Comparison of ENCODE assay signal across 18 cellular contexts in genomic region chr1:18932879-18933278, GRCh38. TPM values are rescaled to one million over a fixed set of nuclear protein-coding genes. Genes with fewer than 3 reads are reported as not detected.
DNase-seq lines count a peak whose midpoint lies in the region; ATAC-seq, FAIRE-seq and TF ChIP-seq lines count a peak whose summit lies in the region.
"Had no signal": no experiment of that assay in that cellular context is flagged by ENCODE, and none has a peak within 500 bp of the region (broad histone marks: within the 10 kb centered on the region; RNA-seq: fewer than 3 reads in every experiment).

No MANE protein-coding gene starts in this region.

- H3K27me3 Mint-ChIP-seq in CD4-positive, CD25-positive, alpha-beta regulatory T cell, result no peaks in the 10 kb centered on the region
- no peaks in the 10 kb centered on the region for H3K27me3 Mint-ChIP-seq in neural crest cell (ENCODE audit: low read depth)
- H3K27me3 Mint-ChIP-seq: activated CD4-positive, alpha-beta T cell treated with anti-CD3 and anti-CD28 coated beads, Interleukin-2, amount 10 ng/mL, durations not matched to agents 7 days and 5 days had no signal

- H3K4me1 Mint-ChIP-seq in CD4-positive, CD25-positive, alpha-beta regulatory T cell, result peaks cover 12 to 92% (median 75%) of the 10 kb centered on the region in 4 donors
- H3K4me1 Mint-ChIP-seq in neural crest cell, result peaks cover 22% of the 10 kb centered on the region

- H3F3A ChIP-seq in PC-3 (ENCODE audit: low read length, unreplicated experiment), result no peaks in the 10 kb centered on the region

- H3K9me3 ChIP-seq in CD4-positive, CD25-positive, alpha-beta regulatory T cell (ENCODE audit: control insufficient read depth in 2 of 2, low read length in 2 of 2), result no peaks in the 10 kb centered on the region
- H3K9me3 ChIP-seq in PC-3 (ENCODE audit: low read length) (no peaks in the 10 kb centered on the region), MG63 (no peaks in the 10 kb centered on the region)
- H3K9me3 ChIP-seq: neutrophil, testis had no signal

- peak overlapping the region in 3 of 4 donors; percentile 54 to 83 (median 56) for H3K4me3 Mint-ChIP-seq in CD4-positive, CD25-positive, alpha-beta regulatory T cell
- no peak overlapping the region for H3K4me3 Mint-ChIP-seq in neural crest cell
- H3K4me3 Mint-ChIP-seq: activated CD4-positive, alpha-beta T cell treated with anti-CD3 and anti-CD28 coated beads, Interleukin-2, amount 10 ng/mL, durations not matched to agents 7 days and 5 days had no signal

- FAIRE-seq in RCC 7860 (lab: Jason Lieb, UNC), result no peak
- FAIRE-seq: astrocyte had no signal

- peak overlapping the region in 2 of 3 donors; percentile 88 to 89 for H3K27ac Mint-ChIP-seq in CD4-positive, CD25-positive, alpha-beta regulatory T cell
- peak overlapping the region; percentile 27 for H3K27ac Mint-ChIP-seq in neural crest cell (ENCODE audit: unreplicated experiment)

- H3K27me3 ChIP-seq in CD4-positive, CD25-positive, alpha-beta regulatory T cell (ENCODE audit: control insufficient read depth, insufficient read depth, low read length), result no peaks in the 10 kb centered on the region
- H3K27me3 ChIP-seq in PC-3 (ENCODE audit: low read length) (no peaks in the 10 kb centered on the region), MG63 (no peaks in the 10 kb centered on the region)
- H3K27me3 ChIP-seq: testis had no signal

- TF ChIP-seq CTCF in PC-3 (conservative IDR thresholded peaks at IDR 0.05; ENCODE audit: low read depth, low read length), result no peak
- no peak for TF ChIP-seq CTCF in neural crest cell (conservative IDR thresholded peaks at IDR 0.05)

- H3K4me1 ChIP-seq in CD4-positive, CD25-positive, alpha-beta regulatory T cell (ENCODE audit: control insufficient read depth, insufficient read depth, low read length, poor library complexity, severe bottlenecking), result peaks cover 93% of the 10 kb centered on the region
- H3K4me1 ChIP-seq in PC-3 (ENCODE audit: insufficient read depth, low read length), result peaks cover 60% of the 10 kb centered on the region
- H3K4me1 ChIP-seq: testis had no signal

- no peak overlapping the region for H3K9ac ChIP-seq in PC-3 (ENCODE audit: low read length)

- peak overlapping the region; percentile 60 for H3K4me2 ChIP-seq in PC-3 (ENCODE audit: low read length)

- H4K20me1 ChIP-seq in PC-3 (ENCODE audit: low read length), result no peaks in the 10 kb centered on the region

- POLR2A ChIA-PET in PC-3 (lab: Charles Lee; ENCODE audit: unreplicated experiment), result no interaction called here

- ATAC-seq in CD4-positive, CD25-positive, alpha-beta regulatory T cell (ENCODE audit: low read depth in 2 of 2), result no peak
- ATAC-seq in PC-3, result no peak

- CTCF ChIA-PET in PC-3 (lab: Charles Lee), result no interaction called here

- DNase-seq in CD4-positive, CD25-positive, alpha-beta regulatory T cell, result no peak
- no peak for DNase-seq in PC-3
- DNase-seq in neural crest cell (ENCODE audit: low read depth, low spot score), result no peak
- no peak for DNase-seq in MG63
- DNase-seq in NCI-H69 (lab: John Stamatoyannopoulos, UW), result no peak
- DNase-seq in islet precursor cell, result no peak
- no peak for DNase-seq in RCC 7860 (ENCODE audit: low spot score)
- DNase-seq: activated CD4-positive, alpha-beta T cell treated with anti-CD3 and anti-CD28 coated beads, Interleukin-2, amount 10 ng/mL, durations not matched to agents 7 days and 5 days; activated naive CD4-positive, alpha-beta T cell treated with Interleukin-2 at 50 U/mL for 16 hours; activated T-cell treated with anti-CD3 and anti-CD28 coated beads for 4 hours; DMS79; NCI-H187; NCI-H446; stimulated activated CD4-positive, alpha-beta T cell treated with anti-CD3 and anti-CD28 coated beads, Interleukin-12 subunit alpha, Interleukin-12 subunit beta, amount 100 ng/mL, for 4 hours; testis had no signal

- H3K4me3 ChIP-seq in CD4-positive, CD25-positive, alpha-beta regulatory T cell (ENCODE audit: low read depth, low read length), result no peak overlapping the region
- H3K4me3 ChIP-seq in PC-3 (ENCODE audit: low read length) (no peak overlapping the region), MG63 (no peak overlapping the region)
- H3K4me3 ChIP-seq: testis had no signal

- no peak overlapping the region for H3K27ac ChIP-seq in CD4-positive, CD25-positive, alpha-beta regulatory T cell (ENCODE audit: insufficient read depth, low read length, poor library complexity, severe bottlenecking)
- H3K27ac ChIP-seq in PC-3 (ENCODE audit: low read length) (peak overlapping the region; percentile 69), cingulate gyrus (ENCODE audit: low read depth, low read length) (peak overlapping the region; percentile 3)
- H3K27ac ChIP-seq: neutrophil, testis had no signal

- no peaks in the 10 kb centered on the region for H3K9me3 Mint-ChIP-seq in CD4-positive, CD25-positive, alpha-beta regulatory T cell
- H3K9me3 Mint-ChIP-seq in neural crest cell, result no peaks in the 10 kb centered on the region
- H3K9me3 Mint-ChIP-seq: activated CD4-positive, alpha-beta T cell treated with anti-CD3 and anti-CD28 coated beads, Interleukin-2, amount 10 ng/mL, durations not matched to agents 7 days and 5 days had no signal

- intact Hi-C loops in PC-3 (cut with micrococcal nuclease), result no loop called here

- no TSS peak for BruUV-seq in PC-3 (replicated peaks; lab: Mats Ljungman, UMichigan)

- H3K79me2 ChIP-seq in PC-3 (ENCODE audit: low read length), result peaks cover 98% of the 10 kb centered on the region

- H3K36me3 ChIP-seq in CD4-positive, CD25-positive, alpha-beta regulatory T cell (ENCODE audit: control insufficient read depth, insufficient read depth, low read length), result no peaks in the 10 kb centered on the region
- no peaks in the 10 kb centered on the region for H3K36me3 ChIP-seq in PC-3 (ENCODE audit: low read depth, low read length)
- no peaks in the 10 kb centered on the region for H3K36me3 ChIP-seq in MG63
- H3K36me3 ChIP-seq: neutrophil had no signal

- H2AFZ ChIP-seq in PC-3 (ENCODE audit: low read length), result no peak overlapping the region

- H3K9me2 ChIP-seq in PC-3 (replicated peaks; ENCODE audit: low read length), result no peaks in the 10 kb centered on the region

- H3K36me3 Mint-ChIP-seq in CD4-positive, CD25-positive, alpha-beta regulatory T cell, result no peaks in the 10 kb centered on the region
- no peaks in the 10 kb centered on the region for H3K36me3 Mint-ChIP-seq in neural crest cell (ENCODE audit: low read depth)

RNA-seq across cellular contexts. Expression of gene IFFO2, which starts 23.6 kb away (rescaled TPM):
- 101 TPM for total RNA-seq in CD4-positive, CD25-positive, alpha-beta regulatory T cell
- polyA plus RNA-seq in CD4-positive, CD25-positive, alpha-beta regulatory T cell, result 1 to 10 TPM; 1.4 to 4.7 (median 2.9) TPM
- total RNA-seq in PC-3 (2014; rRNA removed) (30.7 and 55.2 TPM in 2 replicates), neural crest cell (9.8 and 9.9 TPM in 2 replicates)
- total RNA-seq in MG63 (2014; rRNA removed; shearing (Covaris generic); ENCODE audit: low replicate concordance), result 3.9 and 4.3 TPM in 2 replicates

RNA-seq across cellular contexts. Expression of gene ALDH4A1, which starts 30.5 kb away (rescaled TPM):
- 1.4 TPM for total RNA-seq in CD4-positive, CD25-positive, alpha-beta regulatory T cell
- polyA plus RNA-seq in CD4-positive, CD25-positive, alpha-beta regulatory T cell, result 1 to 10 TPM; 1.0 to 2.0 (median 1.5) TPM
- total RNA-seq in PC-3 (2014; rRNA removed) (18.1 and 24.9 TPM in 2 replicates), neural crest cell (18.4 and 19.5 TPM in 2 replicates)
- total RNA-seq in MG63 (2014; rRNA removed; shearing (Covaris generic); ENCODE audit: low replicate concordance), result 5.3 and 23.6 TPM in 2 replicates
